Comparison of ENCODE assay signal across 11 cellular contexts in the genomic region with DNA sequence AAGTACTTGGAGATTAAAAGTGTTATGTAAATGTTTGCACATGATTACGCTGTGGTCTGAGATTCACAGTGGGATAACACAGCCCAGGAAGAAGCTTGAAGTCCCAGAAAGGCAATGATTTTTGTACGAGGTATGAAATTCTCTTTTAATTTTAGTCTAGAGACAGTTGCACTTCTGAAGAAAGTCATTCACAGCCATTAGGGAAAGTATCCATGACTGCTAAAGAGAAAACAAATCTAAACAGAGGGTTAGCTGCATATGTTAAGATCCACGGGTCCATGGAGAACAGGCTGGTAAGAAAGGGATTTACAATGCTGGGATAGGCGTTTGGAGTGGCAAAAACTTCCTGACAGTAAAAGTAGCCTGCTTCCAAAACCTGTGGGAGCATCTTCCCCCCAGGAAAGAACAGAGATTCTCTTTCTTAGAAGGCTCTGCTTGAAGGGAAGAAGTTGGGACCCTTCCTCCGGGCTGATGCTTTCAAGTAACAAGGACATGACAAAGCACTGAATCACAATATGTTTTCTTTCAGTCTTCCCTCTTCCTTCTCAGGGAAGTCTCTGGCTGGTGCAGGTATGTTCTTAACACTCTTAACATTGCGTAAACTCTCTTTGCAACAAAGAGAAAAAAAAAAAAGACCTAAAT.
DNase-seq lines count a peak whose midpoint lies in the region; ATAC-seq, FAIRE-seq and TF ChIP-seq lines count a peak whose summit lies in the region.
"Had no signal": no experiment of that assay in that cellular context is flagged by ENCODE, and none has a peak within 500 bp of the region (broad histone marks: within the 10 kb centered on the region; RNA-seq: fewer than 3 reads in every experiment).

No MANE protein-coding gene starts in this region.

- H3K4me3 ChIP-seq in HUES48 (ENCODE audit: low read depth, low read length), result no peak overlapping the region
- H3K4me3 ChIP-seq in coronary artery, result peak overlapping the region; percentile 53
- peak overlapping the region in 1 of 2 donors; percentile 1 for H3K4me3 ChIP-seq in left lung
- peak overlapping the region; percentile 55 to 70 for H3K4me3 ChIP-seq in stomach smooth muscle (ENCODE audit: low read length in 2 of 2)
- H3K4me3 ChIP-seq in small intestine (ENCODE audit: low read depth in 1 of 2, low read length in 2 of 2), result no peak overlapping the region
- H3K4me3 ChIP-seq: spleen had no signal

- ATAC-seq in left lung, result peak; percentile 48

- H3K36me3 ChIP-seq in HUES48 (ENCODE audit: control insufficient read depth, insufficient read depth, low read length) (no peaks in the 10 kb centered on the region), left lung (no peaks in the 10 kb centered on the region), stomach smooth muscle (ENCODE audit: control insufficient read depth in 2 of 2, insufficient read depth in 2 of 2, low read length in 2 of 2) (no peaks in the 10 kb centered on the region), small intestine (ENCODE audit: control insufficient read depth in 2 of 2, insufficient read depth in 2 of 2, low read length in 2 of 2) (no peaks in the 10 kb centered on the region)
- H3K36me3 ChIP-seq: spleen had no signal

- H3K4me1 ChIP-seq in HUES48 (ENCODE audit: control insufficient read depth, insufficient read depth, low read length), result peaks cover 52% of the 10 kb centered on the region
- H3K4me1 ChIP-seq in left lung, result peaks cover 13 to 22% of the 10 kb centered on the region in 2 donors
- H3K4me1 ChIP-seq in stomach smooth muscle (ENCODE audit: control insufficient read depth, insufficient read depth, low read length), result peaks cover 19% of the 10 kb centered on the region
- H3K4me1 ChIP-seq in small intestine (ENCODE audit: control insufficient read depth in 2 of 2, insufficient read depth in 1 of 2, low read depth in 1 of 2, low read length in 1 of 2), result no peaks in the 10 kb centered on the region

- H3K9ac ChIP-seq in HUES48 (ENCODE audit: low read depth, low read length), result peak overlapping the region; percentile 18; the same call in 1 of the 2 replicates
- peak overlapping the region; percentile 50 to 88 for H3K9ac ChIP-seq in stomach smooth muscle (ENCODE audit: low read length in 2 of 2)

- DNase-seq in coronary artery (ENCODE audit: low spot score) (no peak), left lung (no peak), H4 (ENCODE audit: low spot score) (no peak), small intestine (no peak), NCI-H2196 (lab: John Stamatoyannopoulos, UW; ENCODE audit: unreplicated experiment) (no peak)
- no peak for DNase-seq in activated CD4-positive, alpha-beta T cell treated with anti-CD3 and anti-CD28 coated beads, Interleukin-2, amount 50 U/mL, for 48 hours
- DNase-seq: NCI-H2107, spleen had no signal

- TF ChIP-seq CTCF in coronary artery (IDR thresholded peaks at IDR 0.05) (no peak), left lung (IDR thresholded peaks at IDR 0.05) (no peak)

- H3K9me3 ChIP-seq in HUES48 (ENCODE audit: control insufficient read depth, insufficient read depth, low read length) (no peaks in the 10 kb centered on the region), left lung (no peaks in the 10 kb centered on the region), stomach smooth muscle (ENCODE audit: control insufficient read depth in 2 of 2, low read length in 2 of 2) (peaks cover 0 to 2% of the 10 kb centered on the region in 2 donors), small intestine (ENCODE audit: control insufficient read depth, low read depth) (no peaks in the 10 kb centered on the region)

- intact Hi-C loops in left lung (cut with DNase I), result no loop called here

- H3K27ac ChIP-seq in HUES48 (ENCODE audit: low read depth, low read length), result peak overlapping the region; percentile 88
- peak overlapping the region; percentile 81 to 89 for H3K27ac ChIP-seq in coronary artery
- peak overlapping the region; percentile 75 to 92 for H3K27ac ChIP-seq in left lung
- peak overlapping the region; percentile 93 for H3K27ac ChIP-seq in stomach smooth muscle (ENCODE audit: low read length)
- H3K27ac ChIP-seq in small intestine (ENCODE audit: low read depth in 1 of 2, low read length in 1 of 2), result peak overlapping the region in 1 of 2 donors; percentile 56
- H3K27ac ChIP-seq: C4-2B, spleen had no signal

- H3K27me3 ChIP-seq in HUES48 (ENCODE audit: control insufficient read depth, insufficient read depth, low read length), result no peaks in the 10 kb centered on the region
- H3K27me3 ChIP-seq in left lung, result no peaks in the 10 kb centered on the region
- no peaks in the 10 kb centered on the region for H3K27me3 ChIP-seq in stomach smooth muscle (ENCODE audit: control insufficient read depth in 1 of 2, insufficient read depth in 2 of 2, low read length in 2 of 2)
- no peaks in the 10 kb centered on the region for H3K27me3 ChIP-seq in small intestine (ENCODE audit: control insufficient read depth in 2 of 2, insufficient read depth in 2 of 2, low read length in 2 of 2)

- no peak for FAIRE-seq in small intestine (lab: Jason Lieb, UNC)

- 26 to 33% (median 27%) methylated on average over 6 of the region's 6 CpGs for WGBS in small intestine, 3 donors

Comparison
In these comparisons a context has a peak if more than half of its experiments do, and no peak if none do; other contexts are left out.
1. H3K4me3 ChIP-seq: peak in coronary artery (single experiment) and stomach smooth muscle (2 of 2); none in HUES48 (single experiment) and small intestine (0 of 2).